In genomic region chr21:33403786-33404571, GRCh38 we compare ENCODE assay signal across 8 cellular contexts. TPM values are rescaled to one million over a fixed set of nuclear protein-coding genes. Genes with fewer than 3 reads are reported as not detected.
DNase-seq lines count a peak whose midpoint lies in the region; ATAC-seq and TF ChIP-seq lines count a peak whose summit lies in the region.

No MANE protein-coding gene starts in this region.

- H3K9ac ChIP-seq in iPS-15b (ENCODE audit: low read depth, low read length), result peak overlapping the region; percentile 51

- H3K4me3 ChIP-seq in SJCRH30 (peak overlapping the region; percentile 92), body of pancreas (peak overlapping the region; percentile 42 to 95), iPS-15b (ENCODE audit: low read depth, low read length) (peak overlapping the region; percentile 76), retinal pigment epithelial cell (ENCODE audit: low read length) (peak overlapping the region; percentile 77)

- TF ChIP-seq CTCF in body of pancreas (IDR thresholded peaks at IDR 0.05) (no peak), retinal pigment epithelial cell (conservative IDR thresholded peaks at IDR 0.05; ENCODE audit: low read depth, low read length) (peak; percentile 1)

- WGBS in body of pancreas, 2 donors, result 4 to 7% methylated on average over 14 to 39 of the region's 47 CpGs

- peak; percentile 21 to 30 for ATAC-seq in activated CD4-positive, CD25-positive, alpha-beta regulatory T cell treated with anti-CD3 and anti-CD28 coated beads, Interleukin-2, amount 50 U/mL, for 24 hours
- peak; percentile 64 for ATAC-seq in body of pancreas

- peak in 2 of 3 donors; percentile 55 to 63 for TF ChIP-seq POLR2A in body of pancreas (IDR thresholded peaks at IDR 0.05)

- H3K27me3 ChIP-seq in SJCRH30 (no peaks in the 10 kb centered on the region), body of pancreas (no peaks in the 10 kb centered on the region), iPS-15b (ENCODE audit: control insufficient read depth, insufficient read depth, low read length) (no peaks in the 10 kb centered on the region)

- H3K9me3 ChIP-seq in SJCRH30 (replicated peaks) (no peaks in the 10 kb centered on the region), body of pancreas (no peaks in the 10 kb centered on the region), iPS-15b (ENCODE audit: control insufficient read depth, insufficient read depth, low read length) (no peaks in the 10 kb centered on the region)

- peaks cover 18% of the 10 kb centered on the region for H3K4me1 ChIP-seq in SJCRH30
- peaks cover 21% of the 10 kb centered on the region for H3K4me1 ChIP-seq in body of pancreas
- H3K4me1 ChIP-seq in iPS-15b (ENCODE audit: control insufficient read depth, insufficient read depth, low read length), result peaks cover 3% of the 10 kb centered on the region

- H3K36me3 ChIP-seq in SJCRH30, result no peaks in the 10 kb centered on the region; the same call in 1 of the 2 replicates
- H3K36me3 ChIP-seq in body of pancreas (replicated peaks in 1 of 2; ENCODE audit: insufficient read depth in 1 of 2, low read depth in 2 of 2), result no peaks in the 10 kb centered on the region
- no peaks in the 10 kb centered on the region for H3K36me3 ChIP-seq in iPS-15b (ENCODE audit: control insufficient read depth, insufficient read depth, low read length)

- no peak for DNase-seq in activated CD4-positive, CD25-positive, alpha-beta regulatory T cell (lab: John Stamatoyannopoulos, UW)
- DNase-seq in HK-2 (ENCODE audit: unreplicated experiment) (peak; percentile 51), SJCRH30 (peak; percentile 61 to 66), body of pancreas (peak; percentile 55 to 62 (median 60)), retinal pigment epithelial cell (ENCODE audit: low read depth) (no peak), NCI-H187 treated with DMSO at 0.1 percent for 48 hours (lab: John Stamatoyannopoulos, UW) (no peak)

- intact Hi-C loops in body of pancreas (cut with DNase I), result no loop called here

- H3K27ac ChIP-seq in SJCRH30 (peak overlapping the region; percentile 60), body of pancreas (peak overlapping the region; percentile 81 to 90 (median 88))

RNA-seq across cellular contexts. Expression of gene IFNGR2, which starts 0.8 kb away (rescaled TPM):
- 67.1 and 71.6 TPM in 2 replicates for total RNA-seq in SJCRH30 (2014; rRNA removed; shearing (Covaris generic))
- 10 to 100 TPM; 30.4 to 32.3 TPM for total RNA-seq in body of pancreas

Comparison
In these comparisons a context has a peak if more than half of its experiments do, and no peak if none do; other contexts are left out.
1. DNase-seq: peak in HK-2 (single experiment), SJCRH30 (2 of 2) and body of pancreas (4 of 4); none in activated CD4-positive, CD25-positive, alpha-beta regulatory T cell (0 of 4), retinal pigment epithelial cell (single experiment) and NCI-H187 treated with DMSO at 0.1 percent for 48 hours (single experiment).
2. Peak in every context shown above with its lines, with median percentiles within 50 percentile points of each other: H3K4me3 ChIP-seq.